ENCODE assay signal across 9 cellular contexts in genomic region chr1:9399510-9400424, GRCh38.
DNase-seq lines count a peak whose midpoint lies in the region; ATAC-seq, FAIRE-seq and TF ChIP-seq lines count a peak whose summit lies in the region.
"Had no signal": no experiment of that assay in that cellular context is flagged by ENCODE, and none has a peak within 500 bp of the region (broad histone marks: within the 10 kb centered on the region; RNA-seq: fewer than 3 reads in every experiment).

No MANE protein-coding gene starts in this region.

- no peak overlapping the region for H3K27ac Mint-ChIP-seq in stimulated activated effector memory CD8-positive, alpha-beta T cell treated with anti-CD3 and anti-CD28 coated beads, Interleukin-12 subunit alpha, Interleukin-12 subunit beta, amount 100 ng/mL, for 72 hours

- H3K4me1 ChIP-seq in small intestine (ENCODE audit: control insufficient read depth in 2 of 2, insufficient read depth in 1 of 2, low read depth in 1 of 2, low read length in 1 of 2), result peaks cover 6 to 11% of the 10 kb centered on the region in 2 donors

- WGBS in small intestine, 3 donors, result 43 to 54% (median 44%) methylated on average over 21 of the region's 21 CpGs

- H3K36me3 Mint-ChIP-seq in stimulated activated effector memory CD8-positive, alpha-beta T cell treated with anti-CD3 and anti-CD28 coated beads, Interleukin-12 subunit alpha, Interleukin-12 subunit beta, amount 100 ng/mL, for 72 hours, result no peaks in the 10 kb centered on the region

- H3K9me3 ChIP-seq in small intestine (ENCODE audit: control insufficient read depth, low read depth), result no peaks in the 10 kb centered on the region
- H3K9me3 ChIP-seq: Peyer's patch had no signal

- peak in 1 of 2 experiments; percentile 73 for DNase-seq in HL-60 (ENCODE audit: low read depth in 1 of 2, low spot score in 1 of 2)
- DNase-seq in SHP77 (lab: John Stamatoyannopoulos, UW), result peak; percentile 91 to 94
- peak; percentile 64 for DNase-seq in left cardiac atrium
- DNase-seq in small intestine, result peak; percentile 86
- no peak for DNase-seq in NCI-H446 (lab: John Stamatoyannopoulos, UW)
- no peak for DNase-seq in stimulated activated effector memory CD8-positive, alpha-beta T cell treated with anti-CD3 and anti-CD28 coated beads, Interleukin-12 subunit alpha, Interleukin-12 subunit beta, amount 100 ng/mL, for 72 hours (ENCODE audit: low spot score in 2 of 2)
- DNase-seq in SIG-M5 treated with dmso at 0.1 percent for 504 hours (lab: John Stamatoyannopoulos, UW; ENCODE audit: unreplicated experiment), result no peak
- DNase-seq in cerebellum (ENCODE audit: low spot score), result no peak

- no peak overlapping the region for H3K4me3 Mint-ChIP-seq in stimulated activated effector memory CD8-positive, alpha-beta T cell treated with anti-CD3 and anti-CD28 coated beads, Interleukin-12 subunit alpha, Interleukin-12 subunit beta, amount 100 ng/mL, for 72 hours

- no peak for FAIRE-seq in small intestine (lab: Jason Lieb, UNC)

- intact Hi-C loops in left cardiac atrium (cut with DNase I), result no loop called here

- H3K27ac ChIP-seq in HL-60 (replicated peaks), result peak overlapping the region; percentile 50
- H3K27ac ChIP-seq in small intestine (ENCODE audit: low read depth in 1 of 2, low read length in 1 of 2), result peak overlapping the region; percentile 5 to 56

- H3K4me3 ChIP-seq in HL-60 (replicated peaks; ENCODE audit: insufficient read depth, low read length) (no peak overlapping the region), small intestine (ENCODE audit: low read depth in 1 of 2, low read length in 2 of 2) (no peak overlapping the region)
- H3K4me3 ChIP-seq: Peyer's patch had no signal

- no peaks in the 10 kb centered on the region for H3K36me3 ChIP-seq in small intestine (ENCODE audit: control insufficient read depth in 2 of 2, insufficient read depth in 2 of 2, low read length in 2 of 2)
- H3K36me3 ChIP-seq: Peyer's patch had no signal

- no peaks in the 10 kb centered on the region for H3K4me1 Mint-ChIP-seq in stimulated activated effector memory CD8-positive, alpha-beta T cell treated with anti-CD3 and anti-CD28 coated beads, Interleukin-12 subunit alpha, Interleukin-12 subunit beta, amount 100 ng/mL, for 72 hours

- H3K27me3 ChIP-seq in HL-60 (ENCODE audit: insufficient read depth, poor library complexity, severe bottlenecking), result no peaks in the 10 kb centered on the region
- no peaks in the 10 kb centered on the region for H3K27me3 ChIP-seq in small intestine (ENCODE audit: control insufficient read depth in 2 of 2, insufficient read depth in 2 of 2, low read length in 2 of 2)
- H3K27me3 ChIP-seq: Peyer's patch had no signal

- TF ChIP-seq CTCF in HL-60 (IDR thresholded peaks at IDR 0.05; ENCODE audit: insufficient read depth, low read length), result no peak

- ATAC-seq in left cardiac atrium, result peak; percentile 54 to 69
- no peak for ATAC-seq in stimulated activated effector memory CD8-positive, alpha-beta T cell treated with anti-CD3 and anti-CD28 coated beads, Interleukin-12 subunit alpha, Interleukin-12 subunit beta, amount 100 ng/mL, for 72 hours

- no peaks in the 10 kb centered on the region for H3K9me3 Mint-ChIP-seq in stimulated activated effector memory CD8-positive, alpha-beta T cell treated with anti-CD3 and anti-CD28 coated beads, Interleukin-12 subunit alpha, Interleukin-12 subunit beta, amount 100 ng/mL, for 72 hours

Comparison
In these comparisons a context has a peak if more than half of its experiments do, and no peak if none do; other contexts are left out.
1. DNase-seq: peak in SHP77 (2 of 2), left cardiac atrium (single experiment) and small intestine (single experiment); none in NCI-H446 (0 of 2), stimulated activated effector memory CD8-positive, alpha-beta T cell treated with anti-CD3 and anti-CD28 coated beads, Interleukin-12 subunit alpha, Interleukin-12 subunit beta, amount 100 ng/mL, for 72 hours (0 of 2), SIG-M5 treated with dmso at 0.1 percent for 504 hours (single experiment) and cerebellum (single experiment).